1 cellular context compared by ENCODE assay signal in the genomic region with DNA sequence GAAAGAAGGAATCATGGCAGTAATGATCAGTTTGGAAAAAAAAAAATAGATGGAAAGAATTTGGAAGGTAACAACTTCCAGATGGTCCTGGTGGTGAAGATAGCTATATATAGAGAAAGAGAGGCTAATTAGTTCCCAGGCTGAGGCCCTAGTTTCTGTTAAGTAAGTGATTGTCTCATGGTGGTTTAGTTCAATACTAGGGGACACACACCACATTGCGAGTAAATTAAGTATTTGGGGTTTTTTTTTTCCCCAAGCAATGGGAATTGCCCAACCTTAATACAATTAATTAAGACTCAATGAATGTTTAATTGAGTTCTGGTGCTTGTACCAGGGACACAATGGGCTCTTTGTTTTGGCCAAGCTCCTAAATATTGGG.
TF ChIP-seq lines count a peak whose summit lies in the region.

No MANE protein-coding gene starts in this region.

TF ChIP-seq in GM12878, 131 proteins besides CTCF, POLR2A, EP300 and RAD21:
- TF ChIP-seq TCF3 (IDR thresholded peaks at IDR 0.05; ENCODE audit: borderline replicate concordance, insufficient read depth, low read depth, low read length) (no peak), WRNIP1 (IDR thresholded peaks at IDR 0.05; ENCODE audit: borderline replicate concordance, low read depth, low read length) (no peak), MTA2 (IDR thresholded peaks at IDR 0.05; ENCODE audit: low read depth) (peak; percentile 59; the same call in 1 of the 2 replicates), NR2C2 (IDR thresholded peaks at IDR 0.05; ENCODE audit: borderline replicate concordance, control insufficient read depth, insufficient read length, low read depth) (no peak), IKZF2 (IDR thresholded peaks at IDR 0.05) (0 out of 4 replicates have a peak, but pooled peaks have one; percentile 9 to 28), BHLHE40 (IDR thresholded peaks at IDR 0.05; ENCODE audit: borderline replicate concordance in 1 of 2, low read depth in 2 of 2, low read length in 1 of 2) (no peak)
- TF ChIP-seq, protein P1, sequence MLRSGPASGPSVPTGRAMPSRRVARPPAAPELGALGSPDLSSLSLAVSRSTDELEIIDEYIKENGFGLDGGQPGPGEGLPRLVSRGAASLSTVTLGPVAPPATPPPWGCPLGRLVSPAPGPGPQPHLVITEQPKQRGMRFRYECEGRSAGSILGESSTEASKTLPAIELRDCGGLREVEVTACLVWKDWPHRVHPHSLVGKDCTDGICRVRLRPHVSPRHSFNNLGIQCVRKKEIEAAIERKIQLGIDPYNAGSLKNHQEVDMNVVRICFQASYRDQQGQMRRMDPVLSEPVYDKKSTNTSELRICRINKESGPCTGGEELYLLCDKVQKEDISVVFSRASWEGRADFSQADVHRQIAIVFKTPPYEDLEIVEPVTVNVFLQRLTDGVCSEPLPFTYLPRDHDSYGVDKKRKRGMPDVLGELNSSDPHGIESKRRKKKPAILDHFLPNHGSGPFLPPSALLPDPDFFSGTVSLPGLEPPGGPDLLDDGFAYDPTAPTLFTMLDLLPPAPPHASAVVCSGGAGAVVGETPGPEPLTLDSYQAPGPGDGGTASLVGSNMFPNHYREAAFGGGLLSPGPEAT (IDR thresholded peaks at IDR 0.05; ENCODE audit: low read depth): peak; percentile 29; the same call in 1 of the 2 replicates
